9 cellular contexts compared by ENCODE assay signal in the genomic region with DNA sequence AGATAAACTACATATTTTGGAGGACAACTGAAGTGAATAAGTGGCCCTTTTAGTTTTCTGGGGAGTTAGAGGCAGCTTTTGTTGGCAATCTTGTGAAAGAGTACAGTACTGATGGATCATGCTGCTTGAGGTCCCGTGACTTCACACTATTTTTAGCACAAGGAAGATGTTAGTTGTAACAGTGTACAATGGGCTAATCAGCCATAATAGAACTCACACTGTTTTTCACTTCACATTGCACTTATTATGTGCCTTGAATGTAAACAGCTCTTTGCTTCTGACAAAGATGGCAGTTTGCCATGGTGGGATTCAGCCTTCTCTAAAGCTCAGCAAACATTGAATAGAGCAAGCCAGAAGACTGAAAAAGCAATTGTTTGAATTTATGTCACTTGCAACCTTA.
DNase-seq lines count a peak whose midpoint lies in the region; ATAC-seq, FAIRE-seq and TF ChIP-seq lines count a peak whose summit lies in the region.
"Had no signal": no experiment of that assay in that cellular context is flagged by ENCODE, and none has a peak within 500 bp of the region (broad histone marks: within the 10 kb centered on the region; RNA-seq: fewer than 3 reads in every experiment).

No MANE protein-coding gene starts in this region.

- H3F3A ChIP-seq in neural cell (ENCODE audit: insufficient read depth, low read length, poor library complexity, severe bottlenecking) = peaks cover 5% of the 10 kb centered on the region

- peak; percentile 88 for TF ChIP-seq EP300 in neural cell (conservative IDR thresholded peaks at IDR 0.05; ENCODE audit: poor library complexity, severe bottlenecking)

- H3K9me3 ChIP-seq in neural cell (ENCODE audit: low read length) (no peaks in the 10 kb centered on the region), kidney (ENCODE audit: control insufficient read depth in 1 of 2, low read length in 2 of 2) (no peaks in the 10 kb centered on the region)

- TF ChIP-seq CTCF in choroid plexus epithelial cell (conservative IDR thresholded peaks at IDR 0.05; ENCODE audit: low read depth, low read length) = no peak
- no peak for TF ChIP-seq CTCF in neural cell (IDR thresholded peaks at IDR 0.05; ENCODE audit: poor library complexity, severe bottlenecking)
- TF ChIP-seq CTCF in kidney (IDR thresholded peaks at IDR 0.05; ENCODE audit: borderline replicate concordance, extremely low read depth, insufficient read depth) = no peak

- no peaks in the 10 kb centered on the region for H3K9me2 ChIP-seq in neural cell (ENCODE audit: insufficient read depth, low read length)

- peak overlapping the region; percentile 18 for H3K27ac ChIP-seq in neural cell (ENCODE audit: low read length)
- H3K27ac ChIP-seq in kidney (ENCODE audit: low read depth in 2 of 2, low read length in 2 of 2) = no peak overlapping the region

- no peaks in the 10 kb centered on the region for H4K20me1 ChIP-seq in neural cell (ENCODE audit: insufficient read depth)

- peaks cover 0 to 2% of the 10 kb centered on the region in 2 donors for H3K4me1 ChIP-seq in kidney (ENCODE audit: control insufficient read depth in 1 of 2, insufficient read depth in 1 of 2, low read depth in 1 of 2, low read length in 2 of 2)

- DNase-seq in G401 (ENCODE audit: low spot score) (peak; percentile 20), NCI-H2029 (lab: John Stamatoyannopoulos, UW) (peak; percentile 57), choroid plexus epithelial cell (ENCODE audit: low read depth) (peak; percentile 62), OCI-M1 (lab: John Stamatoyannopoulos, UW) (no peak), GM19240 (ENCODE audit: insufficient read length, low spot score) (no peak), kidney (no peak)
- DNase-seq: stimulated activated CD4-positive, alpha-beta T cell treated with anti-CD3 and anti-CD28 coated beads, Interleukin-1b, Interleukin-23, amount 100 ng/mL, for 48 hours had no signal

- no peaks in the 10 kb centered on the region for H3K27me3 ChIP-seq in neural cell (ENCODE audit: insufficient read depth, low read depth, low read length)

- no peak overlapping the region for H2AFZ ChIP-seq in neural cell (ENCODE audit: low read depth, low read length)

- peak; percentile 41 for TF ChIP-seq RAD21 in neural cell (conservative IDR thresholded peaks at IDR 0.05)

- no peaks in the 10 kb centered on the region for H3K36me3 ChIP-seq in neural cell (ENCODE audit: insufficient read depth, low read length)
- no peaks in the 10 kb centered on the region for H3K36me3 ChIP-seq in kidney (ENCODE audit: control insufficient read depth in 1 of 2, insufficient read depth in 2 of 2, low read length in 2 of 2)

- no peak for FAIRE-seq in kidney (lab: Jason Lieb, UNC)

- no peak overlapping the region for H3K9ac ChIP-seq in neural cell (ENCODE audit: low read length)
- no peak overlapping the region for H3K9ac ChIP-seq in kidney (ENCODE audit: low read length in 2 of 2)

- ATAC-seq in HG02588 (IDR thresholded peaks at IDR 0.05; ENCODE audit: unreplicated experiment) = no peak

- no peak overlapping the region for H3K4me2 ChIP-seq in neural cell (ENCODE audit: low read length)

- no peak overlapping the region for H3K4me3 ChIP-seq in choroid plexus epithelial cell (ENCODE audit: low read depth, low read length)
- no peak overlapping the region for H3K4me3 ChIP-seq in neural cell (ENCODE audit: low read length)
- no peak overlapping the region for H3K4me3 ChIP-seq in kidney (ENCODE audit: low read length in 2 of 2)

- no peaks in the 10 kb centered on the region for H3K79me2 ChIP-seq in neural cell (replicated peaks; ENCODE audit: insufficient read depth, low read length)

- intact Hi-C loops in kidney (cut with DNase I) = no loop called here

- in situ Hi-C loops in G401 (cut with HindIII; ENCODE audit: low sequenced_read_pairs) = no loop called here

TF ChIP-seq in neural cell, 6 proteins besides CTCF, POLR2A, EP300 and RAD21:
- TF ChIP-seq, protein P1, sequence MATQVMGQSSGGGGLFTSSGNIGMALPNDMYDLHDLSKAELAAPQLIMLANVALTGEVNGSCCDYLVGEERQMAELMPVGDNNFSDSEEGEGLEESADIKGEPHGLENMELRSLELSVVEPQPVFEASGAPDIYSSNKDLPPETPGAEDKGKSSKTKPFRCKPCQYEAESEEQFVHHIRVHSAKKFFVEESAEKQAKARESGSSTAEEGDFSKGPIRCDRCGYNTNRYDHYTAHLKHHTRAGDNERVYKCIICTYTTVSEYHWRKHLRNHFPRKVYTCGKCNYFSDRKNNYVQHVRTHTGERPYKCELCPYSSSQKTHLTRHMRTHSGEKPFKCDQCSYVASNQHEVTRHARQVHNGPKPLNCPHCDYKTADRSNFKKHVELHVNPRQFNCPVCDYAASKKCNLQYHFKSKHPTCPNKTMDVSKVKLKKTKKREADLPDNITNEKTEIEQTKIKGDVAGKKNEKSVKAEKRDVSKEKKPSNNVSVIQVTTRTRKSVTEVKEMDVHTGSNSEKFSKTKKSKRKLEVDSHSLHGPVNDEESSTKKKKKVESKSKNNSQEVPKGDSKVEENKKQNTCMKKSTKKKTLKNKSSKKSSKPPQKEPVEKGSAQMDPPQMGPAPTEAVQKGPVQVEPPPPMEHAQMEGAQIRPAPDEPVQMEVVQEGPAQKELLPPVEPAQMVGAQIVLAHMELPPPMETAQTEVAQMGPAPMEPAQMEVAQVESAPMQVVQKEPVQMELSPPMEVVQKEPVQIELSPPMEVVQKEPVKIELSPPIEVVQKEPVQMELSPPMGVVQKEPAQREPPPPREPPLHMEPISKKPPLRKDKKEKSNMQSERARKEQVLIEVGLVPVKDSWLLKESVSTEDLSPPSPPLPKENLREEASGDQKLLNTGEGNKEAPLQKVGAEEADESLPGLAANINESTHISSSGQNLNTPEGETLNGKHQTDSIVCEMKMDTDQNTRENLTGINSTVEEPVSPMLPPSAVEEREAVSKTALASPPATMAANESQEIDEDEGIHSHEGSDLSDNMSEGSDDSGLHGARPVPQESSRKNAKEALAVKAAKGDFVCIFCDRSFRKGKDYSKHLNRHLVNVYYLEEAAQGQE (IDR thresholded peaks at IDR 0.05; ENCODE audit: borderline replicate concordance) = peak; percentile 63
- TF ChIP-seq SMC3 (conservative IDR thresholded peaks at IDR 0.05; ENCODE audit: poor library complexity) (peak; percentile 53), MXI1 (conservative IDR thresholded peaks at IDR 0.05; ENCODE audit: poor library complexity, severe bottlenecking) (peak; percentile 20), POLR2AphosphoS5 (IDR thresholded peaks at IDR 0.05) (peak; percentile 97), TAF1 (IDR thresholded peaks at IDR 0.05; ENCODE audit: low read depth) (no peak), EZH2 (IDR thresholded peaks at IDR 0.05; ENCODE audit: borderline replicate concordance, insufficient read depth, low read length, poor library complexity, severe bottlenecking) (no peak)

Comparison
In these comparisons a context has a peak if more than half of its experiments do, and no peak if none do; other contexts are left out.
1. DNase-seq: peak in G401 (single experiment), NCI-H2029 (single experiment) and choroid plexus epithelial cell (single experiment); none in OCI-M1 (single experiment), GM19240 (single experiment) and kidney (single experiment).